ENCODE assay signal across 14 cellular contexts in the genomic region with DNA sequence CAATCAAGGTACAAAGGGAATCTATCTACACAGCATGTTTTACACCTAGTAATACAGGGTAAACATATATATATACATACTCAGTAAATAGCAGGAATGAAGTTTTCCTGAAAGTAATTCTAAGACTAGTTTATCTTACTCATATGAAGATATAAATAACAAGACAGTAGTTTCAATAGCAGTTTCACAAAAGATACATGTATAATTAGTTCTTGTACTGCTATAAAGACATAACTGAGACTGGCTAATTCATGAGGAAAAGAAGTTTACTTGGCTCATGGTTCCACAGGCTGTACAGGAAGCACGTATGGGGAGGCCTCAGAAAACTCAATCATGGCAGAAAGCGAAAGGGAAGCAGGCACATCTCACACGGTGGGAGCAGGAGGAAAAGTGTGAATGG. TPM values are rescaled to one million over a fixed set of nuclear protein-coding genes. Genes with fewer than 3 reads are reported as not detected.
DNase-seq lines count a peak whose midpoint lies in the region; ATAC-seq, FAIRE-seq and TF ChIP-seq lines count a peak whose summit lies in the region.
"Had no signal": no experiment of that assay in that cellular context is flagged by ENCODE, and none has a peak within 500 bp of the region (broad histone marks: within the 10 kb centered on the region; RNA-seq: fewer than 3 reads in every experiment).

No MANE protein-coding gene starts in this region.

- H3K4me3 ChIP-seq in A549 (no peak overlapping the region), GM08714 (ENCODE audit: low read length) (peak overlapping the region; percentile 44; the same call in 1 of the 2 replicates)
- H3K4me3 ChIP-seq: dorsolateral prefrontal cortex, psoas muscle, testis had no signal

- FAIRE-seq in A549 (lab: Jason Lieb, UNC): no peak
- FAIRE-seq in H54 (lab: Jason Lieb, UNC): peak; percentile 15

- H3K4me2 ChIP-seq in A549: peak overlapping the region; percentile 51

- TF ChIP-seq CTCF in A549 (IDR thresholded peaks at IDR 0.05) (no peak), VCaP (conservative IDR thresholded peaks at IDR 0.05) (no peak)

- no peaks in the 10 kb centered on the region for H3K9me3 ChIP-seq in A549
- H3K9me3 ChIP-seq: psoas muscle, testis had no signal

- POLR2A ChIA-PET in A549 (lab: Yijun Ruan, JAX): interaction anchor here (0.9 kb wide), 1 partner anchor 17 kb away, joined by 3 read pairs; the partner anchor contains the start of genes ORC3 and RARS2

- CTCF ChIA-PET in A549 (lab: Yijun Ruan, JAX): no interaction called here

- peaks cover 45% of the 10 kb centered on the region for H3K4me1 ChIP-seq in A549

- TF ChIP-seq EP300 in A549 (IDR thresholded peaks at IDR 0.05): no peak

- H3K27ac ChIP-seq in A549 (peak overlapping the region in 1 of 2 experiments; percentile 11; a peak in 1 of 6 replicates), VCaP (peak overlapping the region; percentile 81; the same call in 1 of the 2 replicates)
- H3K27ac ChIP-seq: dorsolateral prefrontal cortex, psoas muscle, testis had no signal

- DNase-seq in A549 (ENCODE audit: low read depth in 1 of 2, low spot score in 1 of 2) (no peak), H54 (ENCODE audit: insufficient read length, low spot score) (no peak), C1 segment of cervical spinal cord (lab: John Stamatoyannopoulos, UW) (no peak), NCI-H2171 treated with DMSO at 0.1 percent for 48 hours (lab: John Stamatoyannopoulos, UW) (no peak), NCI-H82 treated with DMSO at 0.1 percent for 48 hours (lab: John Stamatoyannopoulos, UW; ENCODE audit: unreplicated experiment) (no peak)
- DNase-seq: activated CD4-positive, alpha-beta T cell treated with anti-CD3 and anti-CD28 coated beads for 1 hour; dorsolateral prefrontal cortex; NCI-H1930; NCI-H69; psoas muscle; testis had no signal

- no peak for TF ChIP-seq RAD21 in A549 (conservative IDR thresholded peaks at IDR 0.05 in 1 of 2, IDR thresholded peaks at IDR 0.05 in 1 of 2)

- no peak for TF ChIP-seq POLR2A in A549 (IDR thresholded peaks at IDR 0.05; ENCODE audit: low read length)
- no peak for TF ChIP-seq POLR2A in H54 (IDR thresholded peaks at IDR 0.05; ENCODE audit: low read depth, low read length)

- ATAC-seq in A549 (no peak), HG03520 (IDR thresholded peaks at IDR 0.05; ENCODE audit: unreplicated experiment) (no peak)
- ATAC-seq: psoas muscle had no signal

- 95% methylated on average over 3 of the region's 3 CpGs for WGBS in A549 (ENCODE audit: missing lambda C conversion rate)

TF ChIP-seq in A549, 52 proteins besides CTCF, POLR2A, EP300 and RAD21:
- TF ChIP-seq BCL3 (IDR thresholded peaks at IDR 0.05) (no peak), MYC (IDR thresholded peaks at IDR 0.05; ENCODE audit: borderline replicate concordance, low read length) (no peak), ATOH8 (CRISPR knock-in tag; IDR thresholded peaks at IDR 0.05; ENCODE audit: low read depth) (no peak), FOSB (CRISPR knock-in tag; IDR thresholded peaks at IDR 0.05) (no peak), HOXA7 (CRISPR knock-in tag; IDR thresholded peaks at IDR 0.05) (no peak), SREBF2 (IDR thresholded peaks at IDR 0.05) (no peak), KDM5A (IDR thresholded peaks at IDR 0.05) (no peak), RFX5 (IDR thresholded peaks at IDR 0.05) (no peak), REST (IDR thresholded peaks at IDR 0.05) (no peak), JUN (IDR thresholded peaks at IDR 0.05) (no peak), TFCP2L1 (CRISPR knock-in tag; IDR thresholded peaks at IDR 0.05) (no peak)

RNA-seq across cellular contexts. Expression of gene RARS2, which starts 16.9 kb away (rescaled TPM):
- 11.3 and 14.6 TPM in 2 replicates for polyA plus RNA-seq in A549 (2011; rRNA removed)
- polyA plus RNA-seq in A549 (2012; cell fraction: cytosol; rRNA removed): 3.9 and 4.7 TPM in 2 replicates
- polyA plus RNA-seq in A549 (2012; cell fraction: nucleus; rRNA removed): 2.2 and 2.9 TPM in 2 replicates
- 23.7 to 25.3 TPM (median 25.2 TPM) in 3 replicates for polyA plus RNA-seq in A549 (2017; fragmentation: RNase III; extraction: RNeasy Plus Mini Kit Qiagen cat#74134 plus additional on column Dnase treatment)
- polyA minus RNA-seq in A549 (2011; rRNA and poly(A)+ RNA removed): 5.1 and 5.6 TPM in 2 replicates

RNA-seq across cellular contexts. Expression of gene ORC3, which starts 17.1 kb away (rescaled TPM):
- polyA plus RNA-seq in A549 (2011; rRNA removed) (48.3 and 50.1 TPM in 2 replicates), A549 (2017; fragmentation: RNase III; extraction: RNeasy Plus Mini Kit Qiagen cat#74134 plus additional on column Dnase treatment) (25.5 to 30.5 TPM (median 27.8 TPM) in 3 replicates)
- 13.4 TPM in 2 replicates for polyA plus RNA-seq in A549 (2012; cell fraction: cytosol; rRNA removed)
- 7.0 and 8.4 TPM in 2 replicates for polyA plus RNA-seq in A549 (2012; cell fraction: nucleus; rRNA removed)
- 11.4 and 14.9 TPM in 2 replicates for polyA minus RNA-seq in A549 (2011; rRNA and poly(A)+ RNA removed)
